8 cellular contexts compared by ENCODE assay signal in the genomic region with DNA sequence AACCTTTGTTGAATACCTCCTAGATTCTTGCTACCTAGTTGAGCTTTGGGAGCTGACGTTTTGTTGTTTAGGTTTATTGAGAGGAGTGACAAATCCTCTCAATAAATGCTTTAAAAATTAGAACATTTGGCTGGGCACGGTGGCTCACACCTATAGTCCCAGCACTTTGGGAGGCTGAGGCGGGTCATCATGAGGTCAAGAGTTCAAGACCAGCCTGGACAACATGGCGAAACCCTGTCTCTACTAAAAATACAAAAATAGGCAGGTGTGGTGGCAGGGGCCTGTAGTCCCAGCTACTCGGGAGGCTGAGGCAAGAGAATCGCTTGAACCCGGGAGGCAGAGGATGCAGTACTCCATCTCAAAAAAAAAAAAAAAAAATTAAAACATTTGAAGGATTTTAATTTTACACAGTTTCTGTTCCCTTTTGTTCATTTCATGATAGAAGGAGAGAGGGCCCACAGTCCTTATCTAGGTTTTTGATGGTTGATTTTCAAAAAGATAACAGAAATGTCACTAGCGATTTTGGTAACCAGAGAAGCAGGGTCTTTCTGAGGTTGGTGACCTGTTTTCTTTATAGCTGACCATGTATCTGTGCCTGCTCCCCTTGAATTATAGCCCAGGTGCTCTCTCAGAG. TPM values are rescaled to one million over a fixed set of nuclear protein-coding genes. Genes with fewer than 3 reads are reported as not detected.
DNase-seq lines count a peak whose midpoint lies in the region; ATAC-seq and TF ChIP-seq lines count a peak whose summit lies in the region.

No MANE protein-coding gene starts in this region.

- WGBS in body of pancreas, 2 donors, result 87 to 88% methylated on average over 8 of the region's 8 CpGs

- DNase-seq in A673 (ENCODE audit: low spot score), result no peak
- no peak for DNase-seq in mesothelial cell of epicardium (ENCODE audit: low spot score in 2 of 2, unreplicated experiment in 2 of 2)
- DNase-seq in body of pancreas, result no peak
- DNase-seq in stimulated activated naive CD4-positive, alpha-beta T cell treated with Interleukin-2 at 50 U/mL for 16 hours (lab: John Stamatoyannopoulos, UW), result no peak

- H3K36me3 ChIP-seq in A673 (ENCODE audit: insufficient read depth, low read length, poor library complexity, severe bottlenecking), result peaks cover 83% of the 10 kb centered on the region
- peaks cover 0 to 5% of the 10 kb centered on the region in 2 donors for H3K36me3 ChIP-seq in body of pancreas (replicated peaks in 1 of 2; ENCODE audit: insufficient read depth in 1 of 2, low read depth in 2 of 2)

- no peaks in the 10 kb centered on the region for H3K27me3 Mint-ChIP-seq in activated naive CD8-positive, alpha-beta T cell
- no peaks in the 10 kb centered on the region for H3K27me3 Mint-ChIP-seq in mesothelial cell of epicardium (ENCODE audit: low read depth)

- POLR2A ChIA-PET in A673 (lab: Charles Lee; ENCODE audit: low non-redundant PET), result no interaction called here

- CTCF ChIA-PET in A673 (lab: Charles Lee), result interaction anchor here (0.8 kb wide), 1 partner anchor 51 kb away, joined by 3 read pairs; no protein-coding TSS in a partner anchor

- peak overlapping the region; percentile 81 for H3K4me3 Mint-ChIP-seq in activated naive CD8-positive, alpha-beta T cell
- H3K4me3 Mint-ChIP-seq in mesothelial cell of epicardium, result no peak overlapping the region

- no peak for TF ChIP-seq CTCF in A673 (conservative IDR thresholded peaks at IDR 0.05; ENCODE audit: low read depth, low read length)
- no peak for TF ChIP-seq CTCF in mesothelial cell of epicardium (IDR thresholded peaks at IDR 0.05; ENCODE audit: unreplicated experiment)
- TF ChIP-seq CTCF in body of pancreas (IDR thresholded peaks at IDR 0.05), result no peak

- ATAC-seq in GM19455 (IDR thresholded peaks at IDR 0.05; ENCODE audit: unreplicated experiment) (peak; percentile 4), body of pancreas (no peak), HG03439 (IDR thresholded peaks at IDR 0.05; ENCODE audit: unreplicated experiment) (no peak), GM18873 (IDR thresholded peaks at IDR 0.05; ENCODE audit: low FRiP score, unreplicated experiment) (no peak)

- H3K9me3 Mint-ChIP-seq in activated naive CD8-positive, alpha-beta T cell (ENCODE audit: low read depth), result no peaks in the 10 kb centered on the region
- H3K9me3 Mint-ChIP-seq in mesothelial cell of epicardium, result no peaks in the 10 kb centered on the region

- H3K4me1 ChIP-seq in A673 (ENCODE audit: insufficient read depth, low read length, poor library complexity, severe bottlenecking) (peaks cover 7% of the 10 kb centered on the region), body of pancreas (peaks cover 33% of the 10 kb centered on the region)

- intact Hi-C loops in A673 (cut with micrococcal nuclease; ENCODE audit: unreplicated experiment) (no loop called here), body of pancreas (cut with DNase I) (no loop called here)

- peaks cover 93% of the 10 kb centered on the region for H3K4me1 Mint-ChIP-seq in activated naive CD8-positive, alpha-beta T cell (ENCODE audit: low read depth)
- H3K4me1 Mint-ChIP-seq in mesothelial cell of epicardium, result peaks cover 10% of the 10 kb centered on the region

- peak overlapping the region; percentile 95 for H3K27ac Mint-ChIP-seq in activated naive CD8-positive, alpha-beta T cell
- H3K27ac Mint-ChIP-seq in mesothelial cell of epicardium, result peak overlapping the region; percentile 64

- no peak for TF ChIP-seq POLR2A in body of pancreas (IDR thresholded peaks at IDR 0.05)

- H3K27ac ChIP-seq in A673 (ENCODE audit: low read depth, low read length, poor library complexity, severe bottlenecking) (peak overlapping the region; percentile 7), body of pancreas (peak overlapping the region in 2 of 4 donors; percentile 2 to 40)

- H3K27me3 ChIP-seq in A673 (replicated peaks; ENCODE audit: insufficient read depth, low read depth, low read length, poor library complexity) (no peaks in the 10 kb centered on the region), body of pancreas (no peaks in the 10 kb centered on the region)

- BruUV-seq in A673 (replicated peaks; lab: Mats Ljungman, UMichigan), result no TSS peak

- H3K9me3 ChIP-seq in A673 (ENCODE audit: low read depth, low read length, poor library complexity, severe bottlenecking) (no peaks in the 10 kb centered on the region), body of pancreas (no peaks in the 10 kb centered on the region)

- H3K36me3 Mint-ChIP-seq in activated naive CD8-positive, alpha-beta T cell, result peaks cover 28% of the 10 kb centered on the region
- H3K36me3 Mint-ChIP-seq in mesothelial cell of epicardium, result peaks cover 47% of the 10 kb centered on the region

- H3K4me3 ChIP-seq in A673 (ENCODE audit: low read depth, low read length, poor library complexity, severe bottlenecking) (no peak overlapping the region), body of pancreas (no peak overlapping the region)

RNA-seq across cellular contexts. Expression of a gene that starts 44.2 kb away (rescaled TPM):
- total RNA-seq in A673 (2021) (4.9 and 9.1 TPM in 2 replicates), mesothelial cell of epicardium (10.7 to 14.0 TPM (median 13.1 TPM) in 3 replicates), body of pancreas (10 to 100 TPM; 10.9 to 14.2 TPM)

RNA-seq across cellular contexts. Expression of a gene that starts 47.7 kb away (rescaled TPM):
- total RNA-seq in A673 (2021) (120 and 123 TPM in 2 replicates), mesothelial cell of epicardium (144 to 160 TPM (median 149 TPM) in 3 replicates), body of pancreas (10 to 100 TPM; 23.7 to 25.9 TPM)
